Comparison of ENCODE assay signal across 1 cellular context in the genomic region with DNA sequence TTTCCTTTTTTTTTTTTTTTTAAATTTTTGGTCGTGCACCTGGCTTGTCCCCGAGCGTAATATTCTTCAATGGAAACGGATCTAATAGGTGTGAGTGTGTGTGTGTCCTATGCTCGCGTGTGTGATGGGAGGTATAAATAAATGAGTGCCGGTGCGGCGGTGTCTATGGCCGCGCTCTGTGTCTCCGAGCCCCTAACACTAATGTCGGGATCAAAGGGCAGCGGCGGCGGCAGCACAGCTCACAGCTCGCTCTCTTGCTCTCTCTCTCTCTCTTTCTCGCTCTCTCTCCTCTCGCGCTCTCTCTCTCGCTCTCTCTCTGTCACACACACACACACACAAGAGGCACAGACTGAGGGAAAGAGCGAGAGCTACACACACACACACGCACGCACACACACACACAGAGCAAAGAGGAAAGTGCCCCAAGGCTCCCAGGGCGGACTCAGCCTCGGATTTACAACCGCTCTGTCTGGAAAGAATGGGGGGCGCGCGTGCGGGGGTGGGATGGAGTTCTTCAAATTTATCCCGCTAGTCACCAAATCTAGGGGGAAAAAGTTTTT.
TF ChIP-seq lines count a peak whose summit lies in the region.

A gene with protein sequence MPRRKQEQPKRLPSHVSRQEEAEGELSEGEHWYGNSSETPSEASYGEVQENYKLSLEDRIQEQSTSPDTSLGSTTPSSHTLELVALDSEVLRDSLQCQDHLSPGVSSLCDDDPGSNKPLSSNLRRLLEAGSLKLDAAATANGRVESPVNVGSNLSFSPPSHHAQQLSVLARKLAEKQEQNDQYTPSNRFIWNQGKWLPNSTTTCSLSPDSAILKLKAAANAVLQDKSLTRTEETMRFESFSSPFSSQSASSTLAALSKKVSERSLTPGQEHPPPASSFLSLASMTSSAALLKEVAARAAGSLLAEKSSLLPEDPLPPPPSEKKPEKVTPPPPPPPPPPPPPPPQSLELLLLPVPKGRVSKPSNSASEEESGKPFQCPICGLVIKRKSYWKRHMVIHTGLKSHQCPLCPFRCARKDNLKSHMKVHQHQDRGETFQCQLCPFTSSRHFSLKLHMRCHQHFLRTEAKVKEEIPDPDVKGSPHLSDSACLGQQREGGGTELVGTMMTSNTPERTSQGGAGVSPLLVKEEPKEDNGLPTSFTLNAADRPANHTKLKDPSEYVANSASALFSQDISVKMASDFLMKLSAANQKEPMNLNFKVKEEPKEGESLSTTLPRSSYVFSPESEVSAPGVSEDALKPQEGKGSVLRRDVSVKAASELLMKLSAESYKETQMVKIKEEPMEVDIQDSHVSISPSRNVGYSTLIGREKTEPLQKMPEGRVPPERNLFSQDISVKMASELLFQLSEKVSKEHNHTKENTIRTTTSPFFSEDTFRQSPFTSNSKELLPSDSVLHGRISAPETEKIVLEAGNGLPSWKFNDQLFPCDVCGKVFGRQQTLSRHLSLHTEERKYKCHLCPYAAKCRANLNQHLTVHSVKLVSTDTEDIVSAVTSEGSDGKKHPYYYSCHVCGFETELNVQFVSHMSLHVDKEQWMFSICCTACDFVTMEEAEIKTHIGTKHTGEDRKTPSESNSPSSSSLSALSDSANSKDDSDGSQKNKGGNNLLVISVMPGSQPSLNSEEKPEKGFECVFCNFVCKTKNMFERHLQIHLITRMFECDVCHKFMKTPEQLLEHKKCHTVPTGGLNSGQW (minus strand): TSS at position 206 of the 560 bp plus-strand sequence. CDS start 416 bp downstream, outside the sequence.

TF ChIP-seq in HepG2, 621 proteins besides CTCF, POLR2A, EP300 and RAD21 (continued from another document and continues in another):
- TF ChIP-seq, protein P1, sequence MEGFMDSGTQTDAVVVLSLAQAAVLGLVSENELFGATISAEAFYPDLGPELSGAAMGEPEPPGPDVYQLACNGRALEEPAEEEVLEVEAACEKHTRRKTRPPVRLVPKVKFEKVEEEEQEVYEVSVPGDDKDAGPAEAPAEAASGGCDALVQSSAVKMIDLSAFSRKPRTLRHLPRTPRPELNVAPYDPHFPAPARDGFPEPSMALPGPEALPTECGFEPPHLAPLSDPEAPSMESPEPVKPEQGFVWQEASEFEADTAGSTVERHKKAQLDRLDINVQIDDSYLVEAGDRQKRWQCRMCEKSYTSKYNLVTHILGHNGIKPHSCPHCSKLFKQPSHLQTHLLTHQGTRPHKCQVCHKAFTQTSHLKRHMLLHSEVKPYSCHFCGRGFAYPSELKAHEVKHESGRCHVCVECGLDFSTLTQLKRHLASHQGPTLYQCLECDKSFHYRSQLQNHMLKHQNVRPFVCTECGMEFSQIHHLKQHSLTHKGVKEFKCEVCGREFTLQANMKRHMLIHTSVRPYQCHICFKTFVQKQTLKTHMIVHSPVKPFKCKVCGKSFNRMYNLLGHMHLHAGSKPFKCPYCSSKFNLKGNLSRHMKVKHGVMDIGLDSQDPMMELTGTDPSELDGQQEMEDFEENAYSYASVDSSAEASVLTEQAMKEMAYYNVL (CRISPR knock-in tag; IDR thresholded peaks at IDR 0.05; ENCODE audit: borderline replicate concordance) = peak; percentile 98
- TF ChIP-seq ZBTB7A (CRISPR knock-in tag; IDR thresholded peaks at IDR 0.05) (0 out of 2 replicates have a peak, but pooled peaks have one; percentile 32), TBL1XR1 (IDR thresholded peaks at IDR 0.05; ENCODE audit: borderline replicate concordance, low read length, partially characterized antibody) (peak; percentile 34), ZNF33B (CRISPR knock-in tag; IDR thresholded peaks at IDR 0.05) (no peak), KMT2B (CRISPR knock-in tag; IDR thresholded peaks at IDR 0.05) (peak; percentile 80), RFXAP (CRISPR knock-in tag; IDR thresholded peaks at IDR 0.05; ENCODE audit: borderline replicate concordance) (0 out of 2 replicates have a peak, but pooled peaks have one; percentile 34), ZNF224 (CRISPR knock-in tag; IDR thresholded peaks at IDR 0.05) (no peak), MBD4 (IDR thresholded peaks at IDR 0.05; ENCODE audit: borderline replicate concordance, low read length) (no peak), ZNF674 (CRISPR knock-in tag; IDR thresholded peaks at IDR 0.05; ENCODE audit: low read depth) (no peak), SNAPC2 (CRISPR knock-in tag; IDR thresholded peaks at IDR 0.05) (no peak), ZNF644 (CRISPR knock-in tag; IDR thresholded peaks at IDR 0.05; ENCODE audit: low read depth) (no peak), CBX2 (IDR thresholded peaks at IDR 0.05; ENCODE audit: low read depth, low read length) (no peak), CBX2 (CRISPR knock-in tag; IDR thresholded peaks at IDR 0.05; ENCODE audit: low read depth) (no peak), ZIK1 (CRISPR knock-in tag; IDR thresholded peaks at IDR 0.05; ENCODE audit: borderline replicate concordance, low read depth) (no peak), REPIN1 (CRISPR knock-in tag; IDR thresholded peaks at IDR 0.05; ENCODE audit: borderline replicate concordance, low read depth) (0 out of 2 replicates have a peak, but pooled peaks have one; percentile 43), NFYB (CRISPR knock-in tag; IDR thresholded peaks at IDR 0.05) (no peak), NR2F6 (IDR thresholded peaks at IDR 0.05) (peak; percentile 77), NR2F6 (CRISPR knock-in tag; IDR thresholded peaks at IDR 0.05) (peak; percentile 80), HOXA3 (CRISPR knock-in tag; IDR thresholded peaks at IDR 0.05) (peak; percentile 91), ZFP62 (CRISPR knock-in tag; IDR thresholded peaks at IDR 0.05) (no peak), TAF1 (CRISPR knock-in tag; IDR thresholded peaks at IDR 0.05) (peak; percentile 55), YY1 (IDR thresholded peaks at IDR 0.05; ENCODE audit: insufficient read depth, insufficient replicate concordance, low read depth, low read length) (peak; percentile 85), RFX1 (IDR thresholded peaks at IDR 0.05) (no peak), PTBP1 (IDR thresholded peaks at IDR 0.05; ENCODE audit: low read depth, low read length, poor library complexity, severe bottlenecking) (no peak), SOX5 (CRISPR knock-in tag; IDR thresholded peaks at IDR 0.05; ENCODE audit: borderline replicate concordance) (no peak), ERF (CRISPR knock-in tag; IDR thresholded peaks at IDR 0.05) (no peak), SNAI1 (CRISPR knock-in tag; IDR thresholded peaks at IDR 0.05; ENCODE audit: borderline replicate concordance) (no peak), RFXANK (CRISPR knock-in tag; IDR thresholded peaks at IDR 0.05) (no peak), ZZZ3 (CRISPR knock-in tag; IDR thresholded peaks at IDR 0.05; ENCODE audit: borderline replicate concordance) (no peak)
- TF ChIP-seq, protein P2, sequence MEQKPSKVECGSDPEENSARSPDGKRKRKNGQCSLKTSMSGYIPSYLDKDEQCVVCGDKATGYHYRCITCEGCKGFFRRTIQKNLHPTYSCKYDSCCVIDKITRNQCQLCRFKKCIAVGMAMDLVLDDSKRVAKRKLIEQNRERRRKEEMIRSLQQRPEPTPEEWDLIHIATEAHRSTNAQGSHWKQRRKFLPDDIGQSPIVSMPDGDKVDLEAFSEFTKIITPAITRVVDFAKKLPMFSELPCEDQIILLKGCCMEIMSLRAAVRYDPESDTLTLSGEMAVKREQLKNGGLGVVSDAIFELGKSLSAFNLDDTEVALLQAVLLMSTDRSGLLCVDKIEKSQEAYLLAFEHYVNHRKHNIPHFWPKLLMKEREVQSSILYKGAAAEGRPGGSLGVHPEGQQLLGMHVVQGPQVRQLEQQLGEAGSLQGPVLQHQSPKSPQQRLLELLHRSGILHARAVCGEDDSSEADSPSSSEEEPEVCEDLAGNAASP (CRISPR knock-in tag; IDR thresholded peaks at IDR 0.05; ENCODE audit: borderline replicate concordance) = peak; percentile 40; the same call in 1 of the 2 replicates
- TF ChIP-seq, protein P3, sequence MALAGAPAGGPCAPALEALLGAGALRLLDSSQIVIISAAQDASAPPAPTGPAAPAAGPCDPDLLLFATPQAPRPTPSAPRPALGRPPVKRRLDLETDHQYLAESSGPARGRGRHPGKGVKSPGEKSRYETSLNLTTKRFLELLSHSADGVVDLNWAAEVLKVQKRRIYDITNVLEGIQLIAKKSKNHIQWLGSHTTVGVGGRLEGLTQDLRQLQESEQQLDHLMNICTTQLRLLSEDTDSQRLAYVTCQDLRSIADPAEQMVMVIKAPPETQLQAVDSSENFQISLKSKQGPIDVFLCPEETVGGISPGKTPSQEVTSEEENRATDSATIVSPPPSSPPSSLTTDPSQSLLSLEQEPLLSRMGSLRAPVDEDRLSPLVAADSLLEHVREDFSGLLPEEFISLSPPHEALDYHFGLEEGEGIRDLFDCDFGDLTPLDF (CRISPR knock-in tag; IDR thresholded peaks at IDR 0.05) = no peak
- TF ChIP-seq, protein P4, sequence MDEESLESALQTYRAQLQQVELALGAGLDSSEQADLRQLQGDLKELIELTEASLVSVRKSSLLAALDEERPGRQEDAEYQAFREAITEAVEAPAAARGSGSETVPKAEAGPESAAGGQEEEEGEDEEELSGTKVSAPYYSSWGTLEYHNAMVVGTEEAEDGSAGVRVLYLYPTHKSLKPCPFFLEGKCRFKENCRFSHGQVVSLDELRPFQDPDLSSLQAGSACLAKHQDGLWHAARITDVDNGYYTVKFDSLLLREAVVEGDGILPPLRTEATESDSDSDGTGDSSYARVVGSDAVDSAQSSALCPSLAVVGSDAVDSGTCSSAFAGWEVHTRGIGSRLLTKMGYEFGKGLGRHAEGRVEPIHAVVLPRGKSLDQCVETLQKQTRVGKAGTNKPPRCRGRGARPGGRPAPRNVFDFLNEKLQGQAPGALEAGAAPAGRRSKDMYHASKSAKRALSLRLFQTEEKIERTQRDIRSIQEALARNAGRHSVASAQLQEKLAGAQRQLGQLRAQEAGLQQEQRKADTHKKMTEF (CRISPR knock-in tag; IDR thresholded peaks at IDR 0.05) = peak; percentile 39; the same call in 1 of the 2 replicates
- TF ChIP-seq, protein P5, sequence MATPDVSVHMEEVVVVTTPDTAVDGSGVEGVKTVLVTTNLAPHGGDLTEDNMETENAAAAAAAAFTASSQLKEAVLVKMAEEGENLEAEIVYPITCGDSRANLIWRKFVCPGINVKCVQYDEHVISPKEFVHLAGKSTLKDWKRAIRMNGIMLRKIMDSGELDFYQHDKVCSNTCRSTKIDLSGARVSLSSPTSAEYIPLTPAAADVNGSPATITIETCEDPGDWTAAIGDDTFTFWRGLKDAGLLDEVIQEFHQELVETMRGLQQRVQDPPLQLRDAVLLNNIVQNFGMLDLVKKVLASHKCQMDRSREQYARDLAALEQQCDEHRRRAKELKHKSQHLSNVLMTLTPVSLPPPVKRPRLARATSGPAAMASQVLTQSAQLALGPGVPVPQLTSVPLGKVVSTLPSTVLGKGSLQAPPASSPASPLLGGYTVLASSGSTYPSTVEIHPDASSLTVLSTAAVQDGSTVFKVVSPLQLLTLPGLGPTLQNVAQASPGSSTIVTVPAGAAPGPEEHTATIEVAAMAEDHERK (CRISPR knock-in tag; IDR thresholded peaks at IDR 0.05; ENCODE audit: low read depth) = no peak
- TF ChIP-seq, protein P6, sequence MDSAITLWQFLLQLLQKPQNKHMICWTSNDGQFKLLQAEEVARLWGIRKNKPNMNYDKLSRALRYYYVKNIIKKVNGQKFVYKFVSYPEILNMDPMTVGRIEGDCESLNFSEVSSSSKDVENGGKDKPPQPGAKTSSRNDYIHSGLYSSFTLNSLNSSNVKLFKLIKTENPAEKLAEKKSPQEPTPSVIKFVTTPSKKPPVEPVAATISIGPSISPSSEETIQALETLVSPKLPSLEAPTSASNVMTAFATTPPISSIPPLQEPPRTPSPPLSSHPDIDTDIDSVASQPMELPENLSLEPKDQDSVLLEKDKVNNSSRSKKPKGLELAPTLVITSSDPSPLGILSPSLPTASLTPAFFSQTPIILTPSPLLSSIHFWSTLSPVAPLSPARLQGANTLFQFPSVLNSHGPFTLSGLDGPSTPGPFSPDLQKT (CRISPR knock-in tag; IDR thresholded peaks at IDR 0.05; ENCODE audit: borderline replicate concordance) = no peak
- TF ChIP-seq, protein P7, sequence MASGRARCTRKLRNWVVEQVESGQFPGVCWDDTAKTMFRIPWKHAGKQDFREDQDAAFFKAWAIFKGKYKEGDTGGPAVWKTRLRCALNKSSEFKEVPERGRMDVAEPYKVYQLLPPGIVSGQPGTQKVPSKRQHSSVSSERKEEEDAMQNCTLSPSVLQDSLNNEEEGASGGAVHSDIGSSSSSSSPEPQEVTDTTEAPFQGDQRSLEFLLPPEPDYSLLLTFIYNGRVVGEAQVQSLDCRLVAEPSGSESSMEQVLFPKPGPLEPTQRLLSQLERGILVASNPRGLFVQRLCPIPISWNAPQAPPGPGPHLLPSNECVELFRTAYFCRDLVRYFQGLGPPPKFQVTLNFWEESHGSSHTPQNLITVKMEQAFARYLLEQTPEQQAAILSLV (CRISPR knock-in tag; IDR thresholded peaks at IDR 0.05; ENCODE audit: borderline replicate concordance) = no peak
- TF ChIP-seq, protein P8, sequence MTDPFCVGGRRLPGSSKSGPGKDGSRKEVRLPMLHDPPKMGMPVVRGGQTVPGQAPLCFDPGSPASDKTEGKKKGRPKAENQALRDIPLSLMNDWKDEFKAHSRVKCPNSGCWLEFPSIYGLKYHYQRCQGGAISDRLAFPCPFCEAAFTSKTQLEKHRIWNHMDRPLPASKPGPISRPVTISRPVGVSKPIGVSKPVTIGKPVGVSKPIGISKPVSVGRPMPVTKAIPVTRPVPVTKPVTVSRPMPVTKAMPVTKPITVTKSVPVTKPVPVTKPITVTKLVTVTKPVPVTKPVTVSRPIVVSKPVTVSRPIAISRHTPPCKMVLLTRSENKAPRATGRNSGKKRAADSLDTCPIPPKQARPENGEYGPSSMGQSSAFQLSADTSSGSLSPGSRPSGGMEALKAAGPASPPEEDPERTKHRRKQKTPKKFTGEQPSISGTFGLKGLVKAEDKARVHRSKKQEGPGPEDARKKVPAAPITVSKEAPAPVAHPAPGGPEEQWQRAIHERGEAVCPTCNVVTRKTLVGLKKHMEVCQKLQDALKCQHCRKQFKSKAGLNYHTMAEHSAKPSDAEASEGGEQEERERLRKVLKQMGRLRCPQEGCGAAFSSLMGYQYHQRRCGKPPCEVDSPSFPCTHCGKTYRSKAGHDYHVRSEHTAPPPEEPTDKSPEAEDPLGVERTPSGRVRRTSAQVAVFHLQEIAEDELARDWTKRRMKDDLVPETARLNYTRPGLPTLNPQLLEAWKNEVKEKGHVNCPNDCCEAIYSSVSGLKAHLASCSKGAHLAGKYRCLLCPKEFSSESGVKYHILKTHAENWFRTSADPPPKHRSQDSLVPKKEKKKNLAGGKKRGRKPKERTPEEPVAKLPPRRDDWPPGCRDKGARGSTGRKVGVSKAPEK (CRISPR knock-in tag; IDR thresholded peaks at IDR 0.05; ENCODE audit: borderline replicate concordance) = peak; percentile 99
- TF ChIP-seq, protein P9, sequence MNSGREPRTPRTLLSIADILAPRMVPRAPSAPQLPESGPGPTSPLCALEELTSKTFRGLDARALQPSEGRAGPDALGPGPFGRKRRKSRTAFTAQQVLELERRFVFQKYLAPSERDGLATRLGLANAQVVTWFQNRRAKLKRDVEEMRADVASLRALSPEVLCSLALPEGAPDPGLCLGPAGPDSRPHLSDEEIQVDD (CRISPR knock-in tag; IDR thresholded peaks at IDR 0.05; ENCODE audit: borderline replicate concordance) = no peak
- TF ChIP-seq, protein P10, sequence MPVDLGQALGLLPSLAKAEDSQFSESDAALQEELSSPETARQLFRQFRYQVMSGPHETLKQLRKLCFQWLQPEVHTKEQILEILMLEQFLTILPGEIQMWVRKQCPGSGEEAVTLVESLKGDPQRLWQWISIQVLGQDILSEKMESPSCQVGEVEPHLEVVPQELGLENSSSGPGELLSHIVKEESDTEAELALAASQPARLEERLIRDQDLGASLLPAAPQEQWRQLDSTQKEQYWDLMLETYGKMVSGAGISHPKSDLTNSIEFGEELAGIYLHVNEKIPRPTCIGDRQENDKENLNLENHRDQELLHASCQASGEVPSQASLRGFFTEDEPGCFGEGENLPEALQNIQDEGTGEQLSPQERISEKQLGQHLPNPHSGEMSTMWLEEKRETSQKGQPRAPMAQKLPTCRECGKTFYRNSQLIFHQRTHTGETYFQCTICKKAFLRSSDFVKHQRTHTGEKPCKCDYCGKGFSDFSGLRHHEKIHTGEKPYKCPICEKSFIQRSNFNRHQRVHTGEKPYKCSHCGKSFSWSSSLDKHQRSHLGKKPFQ (CRISPR knock-in tag; IDR thresholded peaks at IDR 0.05; ENCODE audit: insufficient replicate concordance) = no peak
